ENCODE assay signal across 18 cellular contexts in genomic region chr3:19151171-19151570, GRCh38. TPM values are rescaled to one million over a fixed set of nuclear protein-coding genes. Genes with fewer than 3 reads are reported as not detected.
A peak's percentile ranks its signal among the peaks of the same experiment; 100 is the strongest.
DNase-seq lines count a peak whose midpoint lies in the region; ATAC-seq, FAIRE-seq and TF ChIP-seq lines count a peak whose summit lies in the region.
"Had no signal": no experiment of that assay in that cellular context is flagged by ENCODE, and none has a peak within 500 bp of the region (broad histone marks: within the 10 kb centered on the region; RNA-seq: fewer than 3 reads in every experiment).

No MANE protein-coding gene starts in this region.

- no peak overlapping the region for H4K5ac ChIP-seq in IMR-90 (ENCODE audit: low read depth, low read length)

- no peak for TF ChIP-seq POLR2A in A549 (IDR thresholded peaks at IDR 0.05; ENCODE audit: low read length)
- no peak for TF ChIP-seq POLR2A in IMR-90 (IDR thresholded peaks at IDR 0.05; ENCODE audit: low read depth, low read length)
- TF ChIP-seq POLR2A in body of pancreas (IDR thresholded peaks at IDR 0.05) = no peak

- peak overlapping the region in 3 of 5 experiments; percentile 83 to 92 (median 90) for H3K4me3 Mint-ChIP-seq in brain
- peak overlapping the region; percentile 69 for H3K4me3 Mint-ChIP-seq in glutamatergic neuron (ENCODE audit: unreplicated experiment)
- H3K4me3 Mint-ChIP-seq: CD4-positive, alpha-beta T cell; H9 had no signal

- H3K36me3 Mint-ChIP-seq in brain = no peaks in the 10 kb centered on the region
- H3K36me3 Mint-ChIP-seq in glutamatergic neuron (ENCODE audit: unreplicated experiment) = no peaks in the 10 kb centered on the region

- H3K36me3 ChIP-seq in IMR-90 (ENCODE audit: control insufficient read depth, insufficient read depth, low read length) (no peaks in the 10 kb centered on the region), body of pancreas (replicated peaks in 1 of 2; ENCODE audit: insufficient read depth in 1 of 2, low read depth in 2 of 2) (no peaks in the 10 kb centered on the region)

- no peak for FAIRE-seq in A549 (lab: Jason Lieb, UNC)
- FAIRE-seq: D721Med, GM12891, GM19239, H1 had no signal

- H3K79me1 ChIP-seq in IMR-90 (ENCODE audit: low read depth in 1 of 2, low read length in 2 of 2) = no peaks in the 10 kb centered on the region

- no peak overlapping the region for H2BK15ac ChIP-seq in IMR-90 (ENCODE audit: low read depth, low read length)

- H3K9ac ChIP-seq in IMR-90 (ENCODE audit: low read depth, low read length) = no peak overlapping the region

- no peak overlapping the region for H3K56ac ChIP-seq in IMR-90 (ENCODE audit: extremely low read depth, insufficient read depth, low read length)

- TF ChIP-seq CTCF in A549 (IDR thresholded peaks at IDR 0.05) (no peak), IMR-90 (conservative IDR thresholded peaks at IDR 0.05; ENCODE audit: low read depth, low read length) (no peak), brain (conservative IDR thresholded peaks at IDR 0.05) (no peak), glutamatergic neuron (IDR thresholded peaks at IDR 0.05; ENCODE audit: partially characterized antibody, unreplicated experiment) (no peak), body of pancreas (IDR thresholded peaks at IDR 0.05) (no peak)

- no peak overlapping the region for H2AFZ ChIP-seq in IMR-90 (replicated peaks; ENCODE audit: low read length, poor library complexity)

- in situ Hi-C loops in IMR-90 (cut with MboI; ENCODE audit: low sequenced_read_pairs) = no loop called here

- H3K27ac ChIP-seq in A549 (no peak overlapping the region), IMR-90 (ENCODE audit: insufficient read depth, low read length) (no peak overlapping the region), body of pancreas (no peak overlapping the region)
- H3K27ac ChIP-seq: C4-2B had no signal

- TF ChIP-seq RAD21 in A549 (conservative IDR thresholded peaks at IDR 0.05 in 1 of 2, IDR thresholded peaks at IDR 0.05 in 1 of 2) (no peak), IMR-90 (IDR thresholded peaks at IDR 0.05; ENCODE audit: low read length) (no peak)

- H3K27ac Mint-ChIP-seq in brain (no peak overlapping the region), glutamatergic neuron (ENCODE audit: unreplicated experiment) (no peak overlapping the region)
- H3K27ac Mint-ChIP-seq: CD4-positive, alpha-beta T cell; H9 had no signal

- H3K4me3 ChIP-seq in A549 = no peak overlapping the region
- no peak overlapping the region for H3K4me3 ChIP-seq in IMR-90 (ENCODE audit: insufficient read depth, low read depth, low read length)
- H3K4me3 ChIP-seq in body of pancreas = no peak overlapping the region

- H4K20me1 ChIP-seq in IMR-90 (ENCODE audit: insufficient read depth, low read length) = no peaks in the 10 kb centered on the region

- POLR2A ChIA-PET in A549 (lab: Yijun Ruan, JAX) (no interaction called here), IMR-90 (lab: Charles Lee; ENCODE audit: unreplicated experiment) (no interaction called here)

- dilution Hi-C loops in IMR-90 (cut with HindIII; ENCODE audit: low sequenced_read_pairs, unreplicated experiment) = no loop called here

- no peak overlapping the region for H2BK120ac ChIP-seq in IMR-90 (ENCODE audit: low read depth, low read length)

- H3K4ac ChIP-seq in IMR-90 (ENCODE audit: low read depth, low read length) = no peak overlapping the region

- no peak overlapping the region for H3K14ac ChIP-seq in IMR-90 (replicated peaks; ENCODE audit: low read depth, low read length)

- H3K4me1 ChIP-seq in A549 (peaks cover 11% of the 10 kb centered on the region), IMR-90 (ENCODE audit: control insufficient read depth, insufficient read depth, low read length) (no peaks in the 10 kb centered on the region), body of pancreas (peaks cover 22% of the 10 kb centered on the region)

- no peak for TF ChIP-seq EP300 in A549 (IDR thresholded peaks at IDR 0.05)

- DNase-seq in A549 (ENCODE audit: low read depth in 1 of 2, low spot score in 1 of 2) (no peak), IMR-90 (no peak), glutamatergic neuron (no peak), LoVo (ENCODE audit: low spot score) (no peak), NCI-H187 treated with DMSO at 0.1 percent for 48 hours (lab: John Stamatoyannopoulos, UW) (no peak), body of pancreas (no peak)
- no peak for DNase-seq in NK-92 treated with Interleukin-12 subunit alpha and Interleukin-12 subunit beta, amount 100 ng/mL, for 24 hours (lab: John Stamatoyannopoulos, UW)
- DNase-seq: ACHN; Caco-2; CD4-positive, alpha-beta T cell; H9 had no signal

- H2BK5ac ChIP-seq in IMR-90 (ENCODE audit: low read depth, low read length, poor library complexity, severe bottlenecking) = no peak overlapping the region

- H3K9me3 Mint-ChIP-seq in brain (peaks cover 0 to 2% (median 0%) of the 10 kb centered on the region in 5 experiments), glutamatergic neuron (ENCODE audit: unreplicated experiment) (peaks cover 11% of the 10 kb centered on the region)
- H3K9me3 Mint-ChIP-seq: H9 had no signal

- H4K8ac ChIP-seq in IMR-90 (ENCODE audit: low read depth in 2 of 2, low read length in 2 of 2) = no peak overlapping the region

- intact Hi-C loops in IMR-90 (cut with micrococcal nuclease) = no loop called here
- intact Hi-C loops in body of pancreas (cut with DNase I) = no loop called here

- WGBS in A549 (ENCODE audit: missing lambda C conversion rate) = 0% methylated on average over 1 of the region's 1 CpG
- no CpG with 5 or more reads among the region's 1 CpG for WGBS in IMR-90 (ENCODE audit: extremely low coverage in 2 of 2, insufficient read length in 1 of 2), 2 experiments
- 87 to 90% methylated on average over 1 of the region's 1 CpG for WGBS in body of pancreas, 2 donors

- no TSS peak for BruUV-seq in IMR-90 (replicated peaks; lab: Mats Ljungman, UMichigan)

- H3K9me3 ChIP-seq in A549 = no peaks in the 10 kb centered on the region; the same call in 2 of the 3 replicates
- no peaks in the 10 kb centered on the region for H3K9me3 ChIP-seq in IMR-90 (ENCODE audit: control insufficient read depth, insufficient read depth, low read length)
- no peaks in the 10 kb centered on the region for H3K9me3 ChIP-seq in body of pancreas
- H3K9me3 ChIP-seq: Caco-2 had no signal

- ATAC-seq in A549 = no peak
- no peak for ATAC-seq in IMR-90 (ENCODE audit: low read depth)
- ATAC-seq in body of pancreas = no peak

- no peak overlapping the region for H3K18ac ChIP-seq in IMR-90 (ENCODE audit: low read depth, low read length)

- no peaks in the 10 kb centered on the region for H3K9me1 ChIP-seq in IMR-90 (ENCODE audit: insufficient read depth, low read length)

- H2AK5ac ChIP-seq in IMR-90 (ENCODE audit: low read depth, low read length) = no peak overlapping the region

- H3K27me3 Mint-ChIP-seq in brain = peaks cover 12% of the 10 kb centered on the region
- peaks cover 6% of the 10 kb centered on the region for H3K27me3 Mint-ChIP-seq in glutamatergic neuron (ENCODE audit: unreplicated experiment)

- H4K91ac ChIP-seq in IMR-90 (ENCODE audit: insufficient read depth, low read depth, low read length) = no peak overlapping the region

- no peak overlapping the region for H3K23ac ChIP-seq in IMR-90 (ENCODE audit: low read depth, low read length)

- peaks cover 3% of the 10 kb centered on the region; the same call in 1 of the 2 replicates for H3K27me3 ChIP-seq in IMR-90 (ENCODE audit: control insufficient read depth, insufficient read depth, low read length)
- H3K27me3 ChIP-seq in body of pancreas = no peaks in the 10 kb centered on the region

- H3K4me1 Mint-ChIP-seq in brain = peaks cover 43% of the 10 kb centered on the region
- H3K4me1 Mint-ChIP-seq in glutamatergic neuron (ENCODE audit: low read depth, unreplicated experiment) = peaks cover 3% of the 10 kb centered on the region

- H2AK9ac ChIP-seq in IMR-90 (replicated peaks; ENCODE audit: low read depth, low read length, poor library complexity) = no peak overlapping the region

- H3K4me2 ChIP-seq in A549 = no peak overlapping the region
- no peak overlapping the region for H3K4me2 ChIP-seq in IMR-90 (ENCODE audit: low read depth, low read length)

- CTCF ChIA-PET in A549 (lab: Yijun Ruan, JAX) = no interaction called here
- CTCF ChIA-PET in IMR-90 (lab: Yijun Ruan, JAX) = no interaction called here

- no peak overlapping the region for H2BK20ac ChIP-seq in IMR-90 (ENCODE audit: low read depth, low read length)

TF ChIP-seq in A549, 52 proteins besides CTCF, POLR2A, EP300 and RAD21 (continues in another document):
- TF ChIP-seq TP53 (CRISPR knock-in tag; IDR thresholded peaks at IDR 0.05) = no peak
- no peak for TF ChIP-seq FOSL2 (IDR thresholded peaks at IDR 0.05)
- no peak for TF ChIP-seq FOSL2 (CRISPR knock-in tag; IDR thresholded peaks at IDR 0.05)
- TF ChIP-seq ZNF302 (CRISPR knock-in tag; IDR thresholded peaks at IDR 0.05) = no peak
- TF ChIP-seq HEYL (CRISPR knock-in tag; IDR thresholded peaks at IDR 0.05) = no peak

TF ChIP-seq in IMR-90, 13 proteins besides CTCF, POLR2A, EP300 and RAD21:
- TF ChIP-seq RFX5 (IDR thresholded peaks at IDR 0.05; ENCODE audit: low read depth, low read length) = no peak
- no peak for TF ChIP-seq CHD1 (IDR thresholded peaks at IDR 0.05; ENCODE audit: low read depth, low read length)
- peak; percentile 71 for TF ChIP-seq MAFK (IDR thresholded peaks at IDR 0.05; ENCODE audit: low read depth, low read length)

RNA-seq across cellular contexts. Expression of gene KCNH8, which starts 2.9 kb away (rescaled TPM):
- polyA plus RNA-seq in A549 (2011; rRNA removed) (0.03 TPM in 1 of 2 replicates, not detected in the other), A549 (2017; fragmentation: RNase III; extraction: RNeasy Plus Mini Kit Qiagen cat#74134 plus additional on column Dnase treatment) (not detected in 3 replicates), IMR-90 (2012; rRNA removed) (not detected in 2 replicates), brain (ENCODE audit: insufficient read depth, low read depth, low replicate concordance) (1.5 TPM)
- polyA plus RNA-seq in A549 (2012; cell fraction: cytosol; rRNA removed) = not detected in 2 replicates
- polyA plus RNA-seq in A549 (2012; cell fraction: nucleus; rRNA removed) = 0.01 TPM in 1 of 2 replicates, not detected in the other
- polyA minus RNA-seq in A549 (2011; rRNA and poly(A)+ RNA removed) = not detected in 2 replicates
- total RNA-seq in IMR-90 (2012; rRNA removed) (not detected in 2 replicates), glutamatergic neuron (ENCODE audit: unreplicated experiment) (30.9 TPM), body of pancreas (1 to 10 TPM; 2.3 TPM)
- not detected in 2 replicates for polyA plus RNA-seq in IMR-90 (2012; cell fraction: cytosol; rRNA removed)
- 0.02 TPM in 1 of 2 replicates, not detected in the other for polyA plus RNA-seq in IMR-90 (2012; cell fraction: nucleus; rRNA removed; ENCODE audit: low replicate concordance)
- total RNA-seq: A172; CD4-positive, alpha-beta T cell had no signal
